In genomic region chr4:183610613-183611012, GRCh38 we compare ENCODE assay signal across 22 cellular contexts. TPM values are rescaled to one million over a fixed set of nuclear protein-coding genes. Genes with fewer than 3 reads are reported as not detected.
A peak's percentile ranks its signal among the peaks of the same experiment; 100 is the strongest.
DNase-seq lines count a peak whose midpoint lies in the region; ATAC-seq, FAIRE-seq and TF ChIP-seq lines count a peak whose summit lies in the region.
"Had no signal": no experiment of that assay in that cellular context is flagged by ENCODE, and none has a peak within 500 bp of the region (broad histone marks: within the 10 kb centered on the region; RNA-seq: fewer than 3 reads in every experiment).

No MANE protein-coding gene starts in this region.

- no peak overlapping the region for H3K4ac ChIP-seq in H1 (replicated peaks; ENCODE audit: insufficient read length, low read depth, low read length)

- H3K27me3 ChIP-seq in H1 (replicated peaks in 1 of 4; ENCODE audit: control insufficient read depth in 3 of 4, extremely low read depth in 1 of 4, insufficient read depth in 3 of 4, low read length in 3 of 4) (no peaks in the 10 kb centered on the region), smooth muscle cell (ENCODE audit: low read depth) (no peaks in the 10 kb centered on the region), uterus (no peaks in the 10 kb centered on the region)
- H3K27me3 ChIP-seq: SJCRH30 had no signal

- H2AFZ ChIP-seq in H1 (ENCODE audit: low read length) (peak overlapping the region; percentile 64; the same call in 1 of the 2 replicates), smooth muscle cell (ENCODE audit: low read depth) (no peak overlapping the region)

- peak overlapping the region; percentile 58; the same call in 1 of the 2 replicates for H3K4me3 Mint-ChIP-seq in HFFc6
- H3K4me3 Mint-ChIP-seq in mesothelial cell of epicardium = peak overlapping the region; percentile 7
- H3K4me3 Mint-ChIP-seq: activated naive CD4-positive, alpha-beta T cell treated with anti-CD3 and anti-CD28 coated beads for 36 hours; brain; CD4-positive, alpha-beta memory T cell had no signal

- intact Hi-C loops in uterus (cut with DNase I; ENCODE audit: low total_unique reads) = no loop called here

- CTCF ChIA-PET in H1 (lab: Charles Lee; ENCODE audit: partially characterized antibody) = interaction anchor here (1.5 to 2.8 kb wide), 2 partner anchors 8 to 11 kb away, joined by 5 to 10 read pairs; no protein-coding TSS in a partner anchor

- no peak overlapping the region for H2BK12ac ChIP-seq in H1 (ENCODE audit: low read depth, low read length)

- POLR2A ChIA-PET in H1 (lab: Charles Lee; ENCODE audit: partially characterized antibody) = interaction anchor here (0.6 to 1.4 kb wide), 2 partner anchors 166 to 270 kb away, joined by 3 read pairs; no protein-coding TSS in a partner anchor

- H2BK5ac ChIP-seq in H1 (ENCODE audit: low read depth, low read length) = no peak overlapping the region

- H3K79me2 ChIP-seq in H1 (ENCODE audit: control insufficient read depth in 1 of 2, insufficient read depth in 2 of 2, low read length in 2 of 2) (no peaks in the 10 kb centered on the region), smooth muscle cell (ENCODE audit: low read depth) (no peaks in the 10 kb centered on the region)

- H2BK120ac ChIP-seq in H1 (replicated peaks; ENCODE audit: low read depth, low read length) = no peak overlapping the region

- H3K36me3 ChIP-seq in H1 (ENCODE audit: control insufficient read depth in 2 of 4, insufficient read depth in 4 of 4, low read length in 3 of 4) (no peaks in the 10 kb centered on the region), smooth muscle cell (ENCODE audit: low read depth) (no peaks in the 10 kb centered on the region), uterus (no peaks in the 10 kb centered on the region)
- H3K36me3 ChIP-seq: SJCRH30 had no signal

- H3K27me3 Mint-ChIP-seq in HFFc6 (ENCODE audit: insufficient read depth) (peaks cover 3% of the 10 kb centered on the region; the same call in 1 of the 2 replicates), mesothelial cell of epicardium (ENCODE audit: low read depth) (peaks cover 14% of the 10 kb centered on the region)

- no peak overlapping the region for H3K4me3 ChIP-seq in H1 (ENCODE audit: extremely low read depth in 1 of 4, insufficient read depth in 2 of 4, low read depth in 3 of 4, low read length in 4 of 4)
- H3K4me3 ChIP-seq in smooth muscle cell = no peak overlapping the region
- H3K4me3 ChIP-seq in uterus = no peak overlapping the region
- H3K4me3 ChIP-seq: SJCRH30, skin epidermis had no signal

- peaks cover 13% of the 10 kb centered on the region for H3K4me1 Mint-ChIP-seq in HFFc6 (ENCODE audit: low read depth)
- peaks cover 26% of the 10 kb centered on the region for H3K4me1 Mint-ChIP-seq in mesothelial cell of epicardium
- H3K4me1 Mint-ChIP-seq: CD4-positive, alpha-beta memory T cell had no signal

- no peak for TF ChIP-seq POLR2A in H1 (IDR thresholded peaks at IDR 0.05; ENCODE audit: control extremely low read depth in 1 of 2, low read depth in 2 of 2, low read length in 2 of 2)
- no peak for TF ChIP-seq POLR2A in uterus (IDR thresholded peaks at IDR 0.05)

- H3K27ac Mint-ChIP-seq in HFFc6 = peak overlapping the region; percentile 53; the same call in 1 of the 2 replicates
- peak overlapping the region; percentile 86 for H3K27ac Mint-ChIP-seq in mesothelial cell of epicardium
- H3K27ac Mint-ChIP-seq: activated naive CD4-positive, alpha-beta T cell treated with anti-CD3 and anti-CD28 coated beads for 36 hours; CD4-positive, alpha-beta memory T cell had no signal

- no peak for TF ChIP-seq CTCF in HFFc6 (IDR thresholded peaks at IDR 0.05)
- TF ChIP-seq CTCF in H1 (IDR thresholded peaks at IDR 0.05; ENCODE audit: control extremely low read depth in 1 of 3, insufficient read depth in 1 of 3, low read depth in 1 of 3, low read length in 3 of 3) = no peak
- TF ChIP-seq CTCF in mesothelial cell of epicardium (IDR thresholded peaks at IDR 0.05; ENCODE audit: unreplicated experiment) = no peak
- TF ChIP-seq CTCF in smooth muscle cell (IDR thresholded peaks at IDR 0.05; ENCODE audit: borderline replicate concordance, insufficient read depth, poor library complexity, severe bottlenecking) = no peak
- TF ChIP-seq CTCF in uterus (IDR thresholded peaks at IDR 0.05) = no peak

- no peak for TF ChIP-seq EP300 in H1 (IDR thresholded peaks at IDR 0.05; ENCODE audit: borderline replicate concordance in 1 of 2, low read depth in 2 of 2, low read length in 2 of 2)

- H3K14ac ChIP-seq in H1 (ENCODE audit: insufficient read length) = no peak overlapping the region

- no peaks in the 10 kb centered on the region; the same call in 1 of the 2 replicates for H3K23me2 ChIP-seq in H1 (ENCODE audit: low read depth, low read length)

- no peak for TF ChIP-seq RAD21 in H1 (IDR thresholded peaks at IDR 0.05 in 1 of 2, conservative IDR thresholded peaks at IDR 0.05 in 1 of 2; ENCODE audit: low read depth in 2 of 2, low read length in 2 of 2)

- no peak for FAIRE-seq in H1 (lab: Jason Lieb, UNC)
- FAIRE-seq: endometrium had no signal

- H4K8ac ChIP-seq in H1 (ENCODE audit: extremely low read depth, insufficient read depth, low read length) = no peak overlapping the region

- no peaks in the 10 kb centered on the region for H3K79me1 ChIP-seq in H1 (ENCODE audit: low read depth, low read length)

- H3F3A ChIP-seq in smooth muscle cell (ENCODE audit: low read depth) = no peaks in the 10 kb centered on the region

- H3K9me3 ChIP-seq in H1 (ENCODE audit: insufficient read depth in 2 of 2, low read depth in 1 of 2, low read length in 1 of 2) = no peaks in the 10 kb centered on the region
- no peaks in the 10 kb centered on the region for H3K9me3 ChIP-seq in smooth muscle cell (replicated peaks; ENCODE audit: low read depth)
- H3K9me3 ChIP-seq in uterus = no peaks in the 10 kb centered on the region
- H3K9me3 ChIP-seq: SJCRH30 had no signal

- H3K4me2 ChIP-seq in H1 (ENCODE audit: insufficient read depth in 1 of 2, low read depth in 2 of 2, low read length in 2 of 2) (no peak overlapping the region), smooth muscle cell (peak overlapping the region; percentile 32)
- H3K4me2 ChIP-seq: KMS-11 had no signal

- DNase-seq in HFFc6 (no peak), H1 (ENCODE audit: low read depth in 1 of 2, low spot score in 2 of 2) (no peak), mesothelial cell of epicardium (ENCODE audit: low spot score in 2 of 2, unreplicated experiment in 2 of 2) (no peak), smooth muscle cell (lab: John Stamatoyannopoulos, UW; ENCODE audit: unreplicated experiment) (no peak), uterus (no peak), nucleus accumbens (lab: John Stamatoyannopoulos, UW) (no peak), A172 (ENCODE audit: low spot score) (no peak)
- DNase-seq: activated CD4-positive, alpha-beta T cell treated with anti-CD3 and anti-CD28 coated beads, Interleukin-2, amount 50 U/mL, for 48 hours; activated naive CD4-positive, alpha-beta T cell treated with anti-CD3 and anti-CD28 coated beads for 36 hours; CD4-positive, alpha-beta memory T cell; cortex of kidney; NCI-H2029; occipital lobe; stimulated activated CD4-positive, alpha-beta T cell treated with anti-CD3 and anti-CD28 coated beads, Interleukin-4, amount 100 ng/mL, for 24 hours; T-helper 2 cell had no signal

- H4K20me1 ChIP-seq in H1 (replicated peaks in 1 of 2; ENCODE audit: control insufficient read depth in 1 of 2, insufficient read depth in 2 of 2, low read length in 2 of 2) (no peaks in the 10 kb centered on the region), smooth muscle cell (ENCODE audit: low read depth) (no peaks in the 10 kb centered on the region)

- H4K5ac ChIP-seq in H1 (ENCODE audit: insufficient read length, low read depth, low read length) = no peak overlapping the region

- no peak overlapping the region for H2BK20ac ChIP-seq in H1 (ENCODE audit: low read length)

- no peak overlapping the region for H3K18ac ChIP-seq in H1 (ENCODE audit: extremely low read depth, low read length)

- H3K27ac ChIP-seq in H1 (ENCODE audit: low read depth, low read length) (no peak overlapping the region), smooth muscle cell (ENCODE audit: low read depth) (peak overlapping the region; percentile 63), uterus (no peak overlapping the region)
- H3K27ac ChIP-seq: KMS-11, SJCRH30, skin epidermis, VCaP had no signal

- H3K9me3 Mint-ChIP-seq in HFFc6 (no peaks in the 10 kb centered on the region), mesothelial cell of epicardium (no peaks in the 10 kb centered on the region)
- H3K9me3 Mint-ChIP-seq: activated naive CD4-positive, alpha-beta T cell treated with anti-CD3 and anti-CD28 coated beads for 36 hours; brain had no signal

- no peak for ATAC-seq in HG03159 (IDR thresholded peaks at IDR 0.05; ENCODE audit: unreplicated experiment)

- no peak overlapping the region for H4K91ac ChIP-seq in H1 (replicated peaks; ENCODE audit: insufficient read length, low read length)

- no peak overlapping the region for H3K56ac ChIP-seq in H1 (replicated peaks; ENCODE audit: insufficient read length, low read depth, low read length)

- H3K23ac ChIP-seq in H1 (ENCODE audit: insufficient read length) = no peak overlapping the region

- H2BK15ac ChIP-seq in H1 (ENCODE audit: low read length) = no peak overlapping the region

- H3K36me3 Mint-ChIP-seq in HFFc6 (ENCODE audit: low read depth) = no peaks in the 10 kb centered on the region
- no peaks in the 10 kb centered on the region for H3K36me3 Mint-ChIP-seq in mesothelial cell of epicardium
- H3K36me3 Mint-ChIP-seq: brain; CD4-positive, alpha-beta memory T cell had no signal

- H3K4me1 ChIP-seq in H1 (replicated peaks in 1 of 4; ENCODE audit: control insufficient read depth in 3 of 4, insufficient read depth in 4 of 4, low read length in 3 of 4) = no peaks in the 10 kb centered on the region
- no peaks in the 10 kb centered on the region for H3K4me1 ChIP-seq in smooth muscle cell (ENCODE audit: low read depth)
- H3K4me1 ChIP-seq in uterus = no peaks in the 10 kb centered on the region
- H3K4me1 ChIP-seq: SJCRH30 had no signal

- H3K9ac ChIP-seq in H1 (replicated peaks in 1 of 4; ENCODE audit: extremely low read depth in 1 of 4, low read depth in 3 of 4, low read length in 3 of 4) (no peak overlapping the region), smooth muscle cell (ENCODE audit: low read depth) (peak overlapping the region; percentile 57)
- H3K9ac ChIP-seq: KMS-11 had no signal

- no peak overlapping the region for H2AK5ac ChIP-seq in H1 (ENCODE audit: low read depth, low read length)

- 88% methylated on average over 7 of the region's 7 CpGs; no CpG with 5 or more reads in 1 of the 2 experiments for WGBS in H1 (ENCODE audit: extremely low coverage in 1 of 2, insufficient coverage in 1 of 2, insufficient read length in 1 of 2, insufficient replicate concordance in 2 of 2, low coverage in 1 of 2, low lambda C conversion rate in 2 of 2, missing lambda C conversion rate in 1 of 2), 2 experiments
- WGBS in smooth muscle cell (ENCODE audit: low lambda C conversion rate) = 72% methylated on average over 7 of the region's 7 CpGs

RNA-seq across cellular contexts. Expression of gene RWDD4, which starts 48.4 kb away (rescaled TPM):
- 10 to 100 TPM; 26.3 to 30.9 (median 28.9) TPM for total RNA-seq in HFFc6 (2021; fragmentation: NEBNext Ultra II Directional; extraction: Animal tissue kit (Norgen Biotek cat#: 25700))
- 18.5 and 18.9 TPM in 2 replicates for total RNA-seq in H1 (2021; fragmentation: NEBNext Ultra II Directional; extraction: Animal tissue kit (Norgen Biotek cat#: 25700))
- polyA plus RNA-seq in H1 (2011; rRNA removed) = 4.0 and 5.4 TPM in 2 replicates
- polyA plus RNA-seq in H1 (2011; cell fraction: cytosol; rRNA removed) = 7.0 TPM
- 4.4 TPM for polyA plus RNA-seq in H1 (2011; cell fraction: nucleus; rRNA removed)
- 6.4 to 9.0 TPM (median 6.7 TPM) in 4 replicates for polyA plus RNA-seq in H1 (2012, experiment 1 of 2)
- polyA plus RNA-seq in H1 (2012, experiment 2 of 2) = 2.2 TPM
- 24.9 TPM for polyA plus RNA-seq in H1 (2013, experiment 1 of 2)
- polyA plus RNA-seq in H1 (2013, experiment 2 of 2) = 25.3 TPM
- polyA minus RNA-seq in H1 (2011; rRNA and poly(A)+ RNA removed) = 1.3 and 2.0 TPM in 2 replicates
- 2.9 TPM for polyA minus RNA-seq in H1 (2011; cell fraction: cytosol; rRNA and poly(A)+ RNA removed)
- polyA minus RNA-seq in H1 (2011; cell fraction: nucleus; rRNA and poly(A)+ RNA removed) = 5.5 TPM
- 13.8 to 16.7 TPM (median 14.8 TPM) in 3 replicates for total RNA-seq in mesothelial cell of epicardium
- total RNA-seq in smooth muscle cell = 25.1 and 28.1 TPM in 2 replicates
- polyA plus RNA-seq in smooth muscle cell = 20.0 and 23.6 TPM in 2 replicates
- total RNA-seq in uterus = 10 to 100 TPM; 11.8 to 31.2 (median 19.3) TPM
- total RNA-seq in A172 (2014; rRNA removed; shearing (Covaris generic)) = 42.6 and 58.6 TPM in 2 replicates

RNA-seq across cellular contexts. Expression of gene TRAPPC11, which starts 48.5 kb away (rescaled TPM):
- 10 to 100 TPM; 24.8 to 29.5 (median 26.1) TPM for total RNA-seq in HFFc6 (2021; fragmentation: NEBNext Ultra II Directional; extraction: Animal tissue kit (Norgen Biotek cat#: 25700))
- 23.1 and 25.9 TPM in 2 replicates for total RNA-seq in H1 (2021; fragmentation: NEBNext Ultra II Directional; extraction: Animal tissue kit (Norgen Biotek cat#: 25700))
- 15.3 and 19.2 TPM in 2 replicates for polyA plus RNA-seq in H1 (2011; rRNA removed)
- 22.7 TPM for polyA plus RNA-seq in H1 (2011; cell fraction: cytosol; rRNA removed)
- 16.9 TPM for polyA plus RNA-seq in H1 (2011; cell fraction: nucleus; rRNA removed)
- 15.6 to 23.6 TPM (median 18.3 TPM) in 4 replicates for polyA plus RNA-seq in H1 (2012, experiment 1 of 2)
- polyA plus RNA-seq in H1 (2012, experiment 2 of 2) = 1.0 TPM
- 19.2 TPM for polyA plus RNA-seq in H1 (2013, experiment 1 of 2)
- 20.3 TPM for polyA plus RNA-seq in H1 (2013, experiment 2 of 2)
- polyA minus RNA-seq in H1 (2011; rRNA and poly(A)+ RNA removed) = 42.2 and 59.0 TPM in 2 replicates
- polyA minus RNA-seq in H1 (2011; cell fraction: cytosol; rRNA and poly(A)+ RNA removed) = 23.0 TPM
- polyA minus RNA-seq in H1 (2011; cell fraction: nucleus; rRNA and poly(A)+ RNA removed) = 31.1 TPM
- total RNA-seq in mesothelial cell of epicardium = 45.4 to 48.3 TPM (median 47.3 TPM) in 3 replicates
- total RNA-seq in smooth muscle cell = 41.0 and 56.5 TPM in 2 replicates
- polyA plus RNA-seq in smooth muscle cell = 12.4 and 15.5 TPM in 2 replicates
- 10 to 100 TPM; 18.4 to 96.8 (median 53.5) TPM for total RNA-seq in uterus
- total RNA-seq in A172 (2014; rRNA removed; shearing (Covaris generic)) = 28.3 and 29.5 TPM in 2 replicates
